In the genomic region with DNA sequence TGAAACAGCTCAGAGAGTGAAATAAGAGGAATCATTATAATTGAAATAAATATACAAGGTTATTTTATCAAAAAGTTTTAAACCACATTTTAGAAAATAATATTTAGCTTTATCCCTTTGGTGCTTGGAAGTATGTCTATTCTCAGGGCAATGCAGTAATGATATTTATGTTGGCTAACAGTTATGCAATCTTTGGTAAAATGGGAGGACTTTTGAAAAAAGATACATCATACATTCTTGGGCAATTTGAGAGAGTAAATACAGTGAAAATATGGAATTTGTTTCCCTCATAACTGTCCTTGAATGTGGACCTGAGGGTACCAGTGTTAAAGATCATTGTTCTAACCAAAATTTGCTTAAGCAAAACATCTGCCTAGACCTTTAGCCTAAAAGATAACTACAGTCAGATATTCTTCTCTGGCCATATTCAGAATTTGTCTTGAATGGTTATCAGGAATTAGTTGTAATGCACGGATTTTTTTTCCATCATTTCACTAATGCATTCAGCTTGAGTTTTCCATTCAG, we compare ENCODE assay signal across 20 cellular contexts.
"Had no signal": no experiment of that assay in that cellular context is flagged by ENCODE, and none has a peak within 500 bp of the region (broad histone marks: within the 10 kb centered on the region; RNA-seq: fewer than 3 reads in every experiment).

No MANE protein-coding gene starts in this region.

- H3K9ac ChIP-seq: SK-N-SH had no signal

- DNase-seq: KBM-7, NCI-H1092, NCI-H1105 treated with DMSO at 0.1 percent for 48 hours, NCI-H1417 treated with DMSO at 0.1 percent for 48 hours, NCI-H146, NCI-H1694 treated with DMSO at 0.1 percent for 48 hours, NCI-H1930, NCI-H2081, NCI-H2107, NCI-H2227 treated with DMSO at 0.1 percent for 48 hours, NCI-H524, NCI-H69, NCI-H774, PC-3, SHP77, SK-N-SH, SW 1271, T-cell had no signal

- H3K4me2 ChIP-seq: SK-N-SH had no signal

- ATAC-seq: Panc1, PC-3, T-cell had no signal

- H3K9me3 ChIP-seq: SK-N-SH had no signal

- H3K27ac ChIP-seq: RWPE1 had no signal
